In the genomic region with DNA sequence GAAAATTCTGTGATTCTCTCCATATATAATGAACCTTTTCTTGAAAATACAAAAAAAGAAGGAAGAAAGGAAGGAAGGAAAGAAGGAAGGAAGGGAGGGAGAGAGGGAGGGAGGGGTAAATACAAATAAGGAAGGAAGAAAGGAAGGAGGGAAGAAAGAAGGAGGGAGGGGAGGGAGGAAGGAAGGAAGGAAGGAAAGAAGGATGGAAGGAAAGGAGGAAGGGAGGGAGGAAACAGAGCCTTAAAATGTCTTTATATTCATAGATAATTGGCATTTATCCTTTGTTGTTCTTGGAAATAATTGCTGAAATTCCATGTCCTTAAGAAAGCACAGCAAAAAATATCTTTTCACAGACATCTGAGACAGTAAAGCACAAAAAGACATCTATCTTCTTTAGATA, we compare ENCODE assay signal across 2 cellular contexts.
TF ChIP-seq lines count a peak whose summit lies in the region.

No MANE protein-coding gene starts in this region.

TF ChIP-seq in HEK293, 187 proteins besides CTCF, POLR2A, EP300 and RAD21 (continued from another document):
- TF ChIP-seq ZNF366 (tag by site-specific recombination; conservative IDR thresholded peaks at IDR 0.05): peak; percentile 68

TF ChIP-seq in K562, 482 proteins besides CTCF, POLR2A, EP300 and RAD21:
- TF ChIP-seq, protein P1, sequence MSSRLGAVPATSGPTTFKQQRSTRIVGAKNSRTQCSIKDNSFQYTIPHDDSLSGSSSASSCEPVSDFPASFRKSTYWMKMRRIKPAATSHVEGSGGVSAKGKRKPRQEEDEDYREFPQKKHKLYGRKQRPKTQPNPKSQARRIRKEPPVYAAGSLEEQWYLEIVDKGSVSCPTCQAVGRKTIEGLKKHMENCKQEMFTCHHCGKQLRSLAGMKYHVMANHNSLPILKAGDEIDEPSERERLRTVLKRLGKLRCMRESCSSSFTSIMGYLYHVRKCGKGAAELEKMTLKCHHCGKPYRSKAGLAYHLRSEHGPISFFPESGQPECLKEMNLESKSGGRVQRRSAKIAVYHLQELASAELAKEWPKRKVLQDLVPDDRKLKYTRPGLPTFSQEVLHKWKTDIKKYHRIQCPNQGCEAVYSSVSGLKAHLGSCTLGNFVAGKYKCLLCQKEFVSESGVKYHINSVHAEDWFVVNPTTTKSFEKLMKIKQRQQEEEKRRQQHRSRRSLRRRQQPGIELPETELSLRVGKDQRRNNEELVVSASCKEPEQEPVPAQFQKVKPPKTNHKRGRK (tag; IDR thresholded peaks at IDR 0.05): peak; percentile 69
- TF ChIP-seq ZNF347 (CRISPR knock-in tag; IDR thresholded peaks at IDR 0.05; ENCODE audit: low read depth) (no peak), PCBP2 (IDR thresholded peaks at IDR 0.05; ENCODE audit: low read depth, low read length, poor library complexity, severe bottlenecking) (peak; percentile 41)
